ENCODE assay signal across 28 cellular contexts in the genomic region with DNA sequence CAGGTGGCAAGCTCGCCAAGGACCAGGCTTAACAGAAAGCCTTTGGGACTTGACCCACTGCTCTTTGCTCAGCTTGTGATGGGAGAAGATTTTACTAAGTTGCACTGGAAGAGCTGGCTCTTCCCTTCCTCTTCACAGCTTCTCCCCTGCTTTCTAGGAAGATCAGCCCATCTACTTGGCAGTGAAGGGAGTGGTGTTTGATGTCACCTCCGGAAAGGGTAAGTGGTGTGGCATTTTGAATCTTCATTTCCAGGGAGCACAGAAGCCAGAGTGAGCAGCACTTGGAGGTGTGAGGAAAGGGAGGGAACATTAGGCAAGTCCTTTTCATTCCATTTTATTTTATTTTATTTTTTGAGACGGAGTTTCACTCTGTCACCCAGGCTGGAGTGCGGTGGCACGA.
"Had no signal": no experiment of that assay in that cellular context is flagged by ENCODE, and none has a peak within 500 bp of the region (broad histone marks: within the 10 kb centered on the region; RNA-seq: fewer than 3 reads in every experiment).

No MANE protein-coding gene starts in this region.

- H3K4me3 ChIP-seq: PC-9, SJSA1 had no signal

- H3K4me1 ChIP-seq: SJSA1 had no signal

- H3K9me3 ChIP-seq: SJSA1, SK-N-SH had no signal

- H3K27ac ChIP-seq: PC-9, SJSA1 had no signal

- ATAC-seq: Panc1 had no signal

- DNase-seq: Kasumi-1, KG1, MM.1S, MV-4-11, NCI-H1092, NCI-H1105, NCI-H1417 treated with DMSO at 0.1 percent for 48 hours, NCI-H1436 treated with DMSO at 0.1 percent for 48 hours, NCI-H1694 treated with DMSO at 0.1 percent for 48 hours, NCI-H187 treated with DMSO at 0.1 percent for 48 hours, NCI-H2029, NCI-H2081, NCI-H2171 treated with DMSO at 0.1 percent for 48 hours, NCI-H2227 treated with DMSO at 0.1 percent for 48 hours, NCI-H345, NCI-H446, NCI-H510A treated with DMSO at 0.1 percent for 48 hours, NCI-H524 treated with DMSO at 0.1 percent for 48 hours, NCI-H526 treated with DMSO at 0.1 percent for 48 hours, NCI-H748 treated with DMSO at 0.1 percent for 48 hours, NCI-H82, PC-9, Right ventricle myocardium superior, SHP77 treated with DMSO at 0.1 percent for 48 hours, SK-N-SH, SW 1271 had no signal

- H3K27me3 ChIP-seq: SJSA1 had no signal

- H3K36me3 ChIP-seq: SJSA1 had no signal
